15 cellular contexts compared by ENCODE assay signal in the genomic region with DNA sequence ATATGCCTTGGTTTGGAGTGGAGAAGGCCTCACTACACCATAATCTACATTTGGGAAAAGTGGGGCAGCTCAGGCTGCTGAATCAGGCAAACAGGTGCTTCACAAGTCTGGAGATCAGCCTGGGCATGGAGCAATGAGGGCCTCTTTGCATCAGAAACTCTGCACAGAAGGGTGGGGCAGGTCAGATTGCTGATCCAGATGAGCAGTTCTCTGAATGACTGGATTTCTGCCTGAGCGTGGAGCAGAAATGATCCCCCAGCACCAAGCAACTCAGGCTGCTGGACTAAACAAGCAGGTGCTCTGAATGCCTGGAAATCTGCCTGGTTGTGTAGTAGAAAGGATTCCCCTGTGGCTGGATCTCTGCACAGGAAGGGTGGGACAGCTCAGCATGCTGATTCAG.
DNase-seq lines count a peak whose midpoint lies in the region; ATAC-seq and FAIRE-seq lines count a peak whose summit lies in the region.
"Had no signal": no experiment of that assay in that cellular context is flagged by ENCODE, and none has a peak within 500 bp of the region (broad histone marks: within the 10 kb centered on the region; RNA-seq: fewer than 3 reads in every experiment).

No MANE protein-coding gene starts in this region.

- ATAC-seq in GM18907 (IDR thresholded peaks at IDR 0.05; ENCODE audit: unreplicated experiment) (peak; percentile 68), GM21723 (IDR thresholded peaks at IDR 0.05; ENCODE audit: unreplicated experiment) (peak; percentile 53), HG03139 (IDR thresholded peaks at IDR 0.05; ENCODE audit: unreplicated experiment) (peak; percentile 60)
- ATAC-seq: right cardiac atrium had no signal

- FAIRE-seq in urothelium cell line (lab: Jason Lieb, UNC) = no peak

- DNase-seq in glomerular visceral epithelial cell (ENCODE audit: extremely low spot score) (peak; percentile 14), retina (no peak), NCI-H524 (lab: John Stamatoyannopoulos, UW) (no peak), SIG-M5 (lab: John Stamatoyannopoulos, UW) (no peak), urothelium cell line (ENCODE audit: low spot score) (no peak)
- DNase-seq: activated effector memory CD4-positive, alpha-beta T cell treated with anti-CD3 and anti-CD28 coated beads, Interleukin-2, amount 50 U/mL, for 16 hours; central memory CD4-positive, alpha-beta T cell; esophagus squamous epithelium; NCI-H526 treated with DMSO at 0.1 percent for 48 hours; right cardiac atrium; SK-N-SH; trophoblast cell had no signal
